Comparison of ENCODE assay signal across 1 cellular context in the genomic region with DNA sequence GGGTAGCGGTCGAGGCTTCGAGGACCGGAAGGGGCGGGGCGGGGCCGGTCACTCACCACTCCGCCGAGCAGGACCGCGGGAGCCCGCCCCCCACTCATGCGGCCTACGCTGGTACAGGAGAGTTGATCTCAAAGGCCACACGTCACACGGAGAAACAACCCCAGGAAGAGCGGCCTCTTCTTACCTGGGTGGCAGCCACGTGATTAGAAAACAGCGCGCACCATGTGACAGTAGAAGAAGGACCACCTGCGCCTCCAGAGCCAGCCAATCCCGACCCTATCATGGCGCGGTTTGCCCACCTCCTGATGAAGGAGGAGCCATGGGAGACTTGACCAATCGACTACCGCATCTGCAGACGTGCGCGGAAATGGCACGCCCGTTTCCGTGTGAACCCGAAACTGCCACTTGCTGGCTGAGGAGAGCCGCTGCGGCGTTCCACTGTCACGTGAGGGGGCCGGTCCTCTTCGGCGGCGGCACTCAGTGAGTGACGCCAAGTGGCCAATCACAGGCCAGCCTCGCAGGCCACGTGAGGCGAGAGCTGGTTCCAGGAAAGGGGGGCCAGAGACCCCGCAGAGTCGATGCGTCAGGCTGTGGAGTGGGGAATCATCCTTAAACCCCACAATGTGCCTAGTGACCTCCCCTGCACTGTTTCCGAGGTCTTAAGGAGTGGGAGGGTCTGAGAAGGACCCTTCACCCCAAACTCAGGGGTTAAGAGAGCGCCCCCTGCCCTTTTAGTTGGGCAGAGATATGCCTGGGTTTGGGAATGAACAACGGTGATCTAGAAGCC.
TF ChIP-seq lines count a peak whose summit lies in the region.

A gene with protein sequence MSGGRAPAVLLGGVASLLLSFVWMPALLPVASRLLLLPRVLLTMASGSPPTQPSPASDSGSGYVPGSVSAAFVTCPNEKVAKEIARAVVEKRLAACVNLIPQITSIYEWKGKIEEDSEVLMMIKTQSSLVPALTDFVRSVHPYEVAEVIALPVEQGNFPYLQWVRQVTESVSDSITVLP (minus strand): TSS at position 205 of the 787 bp plus-strand sequence. CDS start 107 bp downstream, at position 98.

TF ChIP-seq in K562, 482 proteins besides CTCF, POLR2A, EP300 and RAD21 (continued from another document and continues in another):
- TF ChIP-seq, protein P1, sequence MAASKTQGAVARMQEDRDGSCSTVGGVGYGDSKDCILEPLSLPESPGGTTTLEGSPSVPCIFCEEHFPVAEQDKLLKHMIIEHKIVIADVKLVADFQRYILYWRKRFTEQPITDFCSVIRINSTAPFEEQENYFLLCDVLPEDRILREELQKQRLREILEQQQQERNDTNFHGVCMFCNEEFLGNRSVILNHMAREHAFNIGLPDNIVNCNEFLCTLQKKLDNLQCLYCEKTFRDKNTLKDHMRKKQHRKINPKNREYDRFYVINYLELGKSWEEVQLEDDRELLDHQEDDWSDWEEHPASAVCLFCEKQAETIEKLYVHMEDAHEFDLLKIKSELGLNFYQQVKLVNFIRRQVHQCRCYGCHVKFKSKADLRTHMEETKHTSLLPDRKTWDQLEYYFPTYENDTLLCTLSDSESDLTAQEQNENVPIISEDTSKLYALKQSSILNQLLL (CRISPR knock-in tag; IDR thresholded peaks at IDR 0.05; ENCODE audit: borderline replicate concordance), result no peak
- TF ChIP-seq, protein P2, sequence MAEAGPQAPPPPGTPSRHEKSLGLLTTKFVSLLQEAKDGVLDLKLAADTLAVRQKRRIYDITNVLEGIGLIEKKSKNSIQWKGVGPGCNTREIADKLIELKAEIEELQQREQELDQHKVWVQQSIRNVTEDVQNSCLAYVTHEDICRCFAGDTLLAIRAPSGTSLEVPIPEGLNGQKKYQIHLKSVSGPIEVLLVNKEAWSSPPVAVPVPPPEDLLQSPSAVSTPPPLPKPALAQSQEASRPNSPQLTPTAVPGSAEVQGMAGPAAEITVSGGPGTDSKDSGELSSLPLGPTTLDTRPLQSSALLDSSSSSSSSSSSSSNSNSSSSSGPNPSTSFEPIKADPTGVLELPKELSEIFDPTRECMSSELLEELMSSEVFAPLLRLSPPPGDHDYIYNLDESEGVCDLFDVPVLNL (CRISPR knock-in tag; IDR thresholded peaks at IDR 0.05; ENCODE audit: low read depth), result peak; percentile 57; the same call in 1 of the 2 replicates
- TF ChIP-seq SLC30A9 (CRISPR knock-in tag; IDR thresholded peaks at IDR 0.05), result no peak
- TF ChIP-seq HOXB6 (CRISPR knock-in tag; IDR thresholded peaks at IDR 0.05; ENCODE audit: borderline replicate concordance), result no peak; the same call in 1 of the 2 replicates
- TF ChIP-seq CUX1 (CRISPR knock-in tag; IDR thresholded peaks at IDR 0.05), result no peak
- no peak for TF ChIP-seq IFI16 (CRISPR knock-in tag; IDR thresholded peaks at IDR 0.05)
- TF ChIP-seq MAFF (IDR thresholded peaks at IDR 0.05; ENCODE audit: low read length), result no peak
- TF ChIP-seq STAG1 (CRISPR knock-in tag; IDR thresholded peaks at IDR 0.05; ENCODE audit: borderline replicate concordance), result no peak
- peak; percentile 83 for TF ChIP-seq FOSL1 (tag; conservative IDR thresholded peaks at IDR 0.05)
- TF ChIP-seq, protein P3, sequence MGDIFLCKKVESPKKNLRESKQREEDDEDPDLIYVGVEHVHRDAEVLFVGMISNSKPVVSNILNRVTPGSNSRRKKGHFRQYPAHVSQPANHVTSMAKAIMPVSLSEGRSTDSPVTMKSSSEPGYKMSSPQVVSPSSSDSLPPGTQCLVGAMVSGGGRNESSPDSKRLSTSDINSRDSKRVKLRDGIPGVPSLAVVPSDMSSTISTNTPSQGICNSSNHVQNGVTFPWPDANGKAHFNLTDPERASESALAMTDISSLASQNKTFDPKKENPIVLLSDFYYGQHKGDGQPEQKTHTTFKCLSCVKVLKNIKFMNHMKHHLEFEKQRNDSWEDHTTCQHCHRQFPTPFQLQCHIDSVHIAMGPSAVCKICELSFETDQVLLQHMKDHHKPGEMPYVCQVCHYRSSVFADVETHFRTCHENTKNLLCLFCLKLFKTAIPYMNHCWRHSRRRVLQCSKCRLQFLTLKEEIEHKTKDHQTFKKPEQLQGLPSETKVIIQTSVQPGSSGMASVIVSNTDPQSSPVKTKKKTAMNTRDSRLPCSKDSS (IDR thresholded peaks at IDR 0.05; ENCODE audit: low read depth, partially characterized antibody), result no peak
- no peak; the same call in 1 of the 2 replicates for TF ChIP-seq ZNF263 (CRISPR knock-in tag; IDR thresholded peaks at IDR 0.05; ENCODE audit: borderline replicate concordance)
- peak; percentile 93 for TF ChIP-seq BRD9 (IDR thresholded peaks at IDR 0.05; ENCODE audit: low read depth, partially characterized antibody)
- TF ChIP-seq NELFE (IDR thresholded peaks at IDR 0.05; ENCODE audit: insufficient read depth, insufficient read length), result no peak
- TF ChIP-seq ILF3 (IDR thresholded peaks at IDR 0.05; ENCODE audit: borderline replicate concordance), result no peak
- peak; percentile 22 for TF ChIP-seq SMAD1 (IDR thresholded peaks at IDR 0.05; ENCODE audit: low read depth, low read length, partially characterized antibody)
- peak; percentile 77; the same call in 1 of the 2 replicates for TF ChIP-seq PHF8 (IDR thresholded peaks at IDR 0.05; ENCODE audit: borderline replicate concordance, low read length)
- TF ChIP-seq CBX8 (IDR thresholded peaks at IDR 0.05; ENCODE audit: borderline replicate concordance, extremely low read depth, low read depth, low read length, poor library complexity, severe bottlenecking), result no peak
- TF ChIP-seq ZNF518B (CRISPR knock-in tag; IDR thresholded peaks at IDR 0.05), result no peak
- TF ChIP-seq SAP30 (IDR thresholded peaks at IDR 0.05; ENCODE audit: borderline replicate concordance, insufficient read depth, low read depth, low read length, poor library complexity, severe bottlenecking), result peak; percentile 69
- no peak for TF ChIP-seq ZNF668 (CRISPR knock-in tag; IDR thresholded peaks at IDR 0.05)
- TF ChIP-seq CREB1 (IDR thresholded peaks at IDR 0.05), result peak; percentile 88
- peak; percentile 84 for TF ChIP-seq CREB1 (CRISPR knock-in tag; IDR thresholded peaks at IDR 0.05)
- TF ChIP-seq, protein P4, sequence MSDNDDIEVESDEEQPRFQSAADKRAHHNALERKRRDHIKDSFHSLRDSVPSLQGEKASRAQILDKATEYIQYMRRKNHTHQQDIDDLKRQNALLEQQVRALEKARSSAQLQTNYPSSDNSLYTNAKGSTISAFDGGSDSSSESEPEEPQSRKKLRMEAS (CRISPR knock-in tag; IDR thresholded peaks at IDR 0.05), result peak; percentile 97
- peak; percentile 83 for TF ChIP-seq E2F6 (IDR thresholded peaks at IDR 0.05; ENCODE audit: borderline replicate concordance in 1 of 2, extremely low read depth in 1 of 2, insufficient read depth in 1 of 2, insufficient read length in 1 of 2, low read depth in 1 of 2, low read length in 1 of 2, poor library complexity in 1 of 2, severe bottlenecking in 1 of 2)
- TF ChIP-seq ZNF644 (tag; IDR thresholded peaks at IDR 0.05; ENCODE audit: low read depth), result peak; percentile 84; the same call in 1 of the 2 replicates
- TF ChIP-seq, protein P5, sequence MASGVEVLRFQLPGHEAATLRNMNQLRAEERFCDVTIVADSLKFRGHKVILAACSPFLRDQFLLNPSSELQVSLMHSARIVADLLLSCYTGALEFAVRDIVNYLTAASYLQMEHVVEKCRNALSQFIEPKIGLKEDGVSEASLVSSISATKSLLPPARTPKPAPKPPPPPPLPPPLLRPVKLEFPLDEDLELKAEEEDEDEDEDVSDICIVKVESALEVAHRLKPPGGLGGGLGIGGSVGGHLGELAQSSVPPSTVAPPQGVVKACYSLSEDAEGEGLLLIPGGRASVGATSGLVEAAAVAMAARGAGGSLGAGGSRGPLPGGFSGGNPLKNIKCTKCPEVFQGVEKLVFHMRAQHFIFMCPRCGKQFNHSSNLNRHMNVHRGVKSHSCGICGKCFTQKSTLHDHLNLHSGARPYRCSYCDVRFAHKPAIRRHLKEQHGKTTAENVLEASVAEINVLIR (CRISPR knock-in tag; IDR thresholded peaks at IDR 0.05), result peak; percentile 67; the same call in 1 of the 2 replicates
- TF ChIP-seq CSDE1 (IDR thresholded peaks at IDR 0.05), result no peak
- no peak for TF ChIP-seq MCM5 (IDR thresholded peaks at IDR 0.05; ENCODE audit: low read depth)
- TF ChIP-seq KAT2B (IDR thresholded peaks at IDR 0.05; ENCODE audit: low read depth, low read length), result no peak
- TF ChIP-seq USF1 (CRISPR knock-in tag; IDR thresholded peaks at IDR 0.05), result peak; percentile 99
